ENCODE assay signal across 14 cellular contexts in genomic region chr1:81833722-81834121, GRCh38.
"Had no signal": no experiment of that assay in that cellular context is flagged by ENCODE, and none has a peak within 500 bp of the region (broad histone marks: within the 10 kb centered on the region; RNA-seq: fewer than 3 reads in every experiment).

No MANE protein-coding gene starts in this region.

- H3K4me3 ChIP-seq: body of pancreas, dorsolateral prefrontal cortex, heart left ventricle, left lung, right atrium auricular region, skin epidermis had no signal

- ATAC-seq: activated naive CD8-positive, alpha-beta T cell treated with anti-CD3 and anti-CD28 coated beads, Interleukin-2, amount 50 U/mL, for 24 hours; body of pancreas; esophagus mucosa; heart left ventricle; left lung had no signal

- H3K27ac ChIP-seq: body of pancreas, dorsolateral prefrontal cortex, left lung, neutrophil, right atrium auricular region had no signal

- H3K4me1 ChIP-seq: body of pancreas had no signal

- H3K36me3 ChIP-seq: left lung, neutrophil, right atrium auricular region had no signal

- H3K27me3 ChIP-seq: body of pancreas, heart left ventricle, left lung, neutrophil, right atrium auricular region had no signal

- H3K27me3 Mint-ChIP-seq: activated naive CD8-positive, alpha-beta T cell treated with anti-CD3 and anti-CD28 coated beads, Interleukin-2, amount 50 U/mL, for 24 hours had no signal

- H3K4me3 Mint-ChIP-seq: activated naive CD8-positive, alpha-beta T cell treated with anti-CD3 and anti-CD28 coated beads, Interleukin-2, amount 50 U/mL, for 24 hours; T-helper 1 cell treated with Interleukin-12 subunit alpha and Interleukin-12 subunit beta and Interleukin-4 antibody, amounts not matched to agents 30 μg/mL and 1 μg/mL, for 36 hours had no signal

- H3K4me1 Mint-ChIP-seq: activated naive CD8-positive, alpha-beta T cell treated with anti-CD3 and anti-CD28 coated beads, Interleukin-2, amount 50 U/mL, for 24 hours had no signal

- H3K27ac Mint-ChIP-seq: activated naive CD8-positive, alpha-beta T cell treated with anti-CD3 and anti-CD28 coated beads, Interleukin-2, amount 50 U/mL, for 24 hours; T-helper 1 cell treated with Interleukin-12 subunit alpha and Interleukin-12 subunit beta and Interleukin-4 antibody, amounts not matched to agents 30 μg/mL and 1 μg/mL, for 36 hours had no signal

- H3K9me3 ChIP-seq: body of pancreas, heart left ventricle, left lung, neutrophil, right atrium auricular region had no signal

- H3K9me3 Mint-ChIP-seq: activated naive CD8-positive, alpha-beta T cell treated with anti-CD3 and anti-CD28 coated beads, Interleukin-2, amount 50 U/mL, for 24 hours; T-helper 1 cell treated with Interleukin-12 subunit alpha and Interleukin-12 subunit beta and Interleukin-4 antibody, amounts not matched to agents 30 μg/mL and 1 μg/mL, for 36 hours had no signal

- DNase-seq: activated CD4-positive, alpha-beta T cell treated with anti-CD3 and anti-CD28 coated beads for 48 hours; activated naive CD4-positive, alpha-beta T cell treated with Interleukin-2 at 50 U/mL for 16 hours; activated naive CD8-positive, alpha-beta T cell treated with anti-CD3 and anti-CD28 coated beads, Interleukin-2, amount 50 U/mL, for 24 hours; body of pancreas; dorsolateral prefrontal cortex; heart left ventricle; islet precursor cell; left lung; posterior cingulate gyrus had no signal
